In the genomic region with DNA sequence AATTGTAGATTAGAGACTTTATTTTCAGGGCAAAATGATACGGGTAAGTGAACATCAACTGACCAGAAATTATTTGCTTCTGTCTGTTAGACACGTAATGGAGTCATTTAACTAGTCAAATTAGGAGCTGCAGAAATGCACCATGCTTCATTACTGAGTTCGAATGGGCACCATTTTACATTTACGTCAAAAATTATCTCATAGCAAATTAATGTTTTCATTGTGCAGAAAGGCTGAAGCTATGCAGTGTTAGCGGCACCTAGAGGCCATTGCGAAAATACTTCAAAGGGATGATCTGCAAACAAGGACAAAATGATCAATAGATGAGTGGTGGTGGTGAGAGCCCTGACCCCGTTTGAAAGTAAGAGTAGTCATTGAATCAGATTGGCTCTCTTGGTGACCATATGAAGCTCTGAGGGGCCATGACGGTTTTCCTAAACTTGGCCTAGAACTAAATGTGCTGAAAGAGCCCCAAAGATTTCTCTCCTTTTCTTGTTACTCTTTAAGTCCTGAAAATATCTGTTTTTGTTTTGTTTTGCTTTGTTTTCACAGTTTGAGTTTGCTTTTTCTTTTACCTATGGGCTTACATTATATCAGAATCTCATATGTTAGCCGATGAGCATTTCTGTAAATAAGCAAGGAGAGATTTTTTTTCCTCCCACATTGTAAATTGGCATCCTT, we compare ENCODE assay signal across 9 cellular contexts.
A peak's percentile ranks its signal among the peaks of the same experiment; 100 is the strongest.
DNase-seq lines count a peak whose midpoint lies in the region; FAIRE-seq and TF ChIP-seq lines count a peak whose summit lies in the region.
"Had no signal": no experiment of that assay in that cellular context is flagged by ENCODE, and none has a peak within 500 bp of the region (broad histone marks: within the 10 kb centered on the region; RNA-seq: fewer than 3 reads in every experiment).

No MANE protein-coding gene starts in this region.

- no peak overlapping the region for H2BK15ac ChIP-seq in mesendoderm (replicated peaks; ENCODE audit: low read depth)

- peak; percentile 10 for DNase-seq in NK-92 treated with Interleukin-12 subunit alpha and Interleukin-12 subunit beta, amount 100 ng/mL, for 24 hours (lab: John Stamatoyannopoulos, UW)
- DNase-seq in NK-92 (lab: John Stamatoyannopoulos, UW; ENCODE audit: unreplicated experiment) (no peak), HTR-8/SVneo (ENCODE audit: insufficient read length, low spot score) (peak; percentile 45), RKO (ENCODE audit: low spot score) (peak; percentile 54), coronary artery (ENCODE audit: low spot score) (no peak), mesendoderm (peak; percentile 60)
- no peak for DNase-seq in effector CD4-positive, alpha-beta T cell
- DNase-seq in effector memory CD4-positive, alpha-beta T cell, result no peak
- DNase-seq: activated naive CD8-positive, alpha-beta T cell treated with anti-CD3 and anti-CD28 coated beads, Interleukin-2, amount 10 ng/mL, durations not matched to agents 7 days and 5 days had no signal

- TF ChIP-seq CTCF in coronary artery (IDR thresholded peaks at IDR 0.05), result peak; percentile 50

- H3K18ac ChIP-seq in mesendoderm (ENCODE audit: low read length), result no peak overlapping the region

- H3K79me1 ChIP-seq in mesendoderm (ENCODE audit: low read length), result no peaks in the 10 kb centered on the region

- no peak overlapping the region for H2BK5ac ChIP-seq in mesendoderm (ENCODE audit: low read length)

- H3K4me1 ChIP-seq in mesendoderm (ENCODE audit: control insufficient read depth, low read depth, low read length), result no peaks in the 10 kb centered on the region
- H3K4me1 ChIP-seq in effector memory CD4-positive, alpha-beta T cell (ENCODE audit: control insufficient read depth, insufficient read depth, low read length, poor library complexity, severe bottlenecking), result no peaks in the 10 kb centered on the region

- no peak overlapping the region for H3K4me2 ChIP-seq in mesendoderm (ENCODE audit: low read length)

- FAIRE-seq in HTR-8/SVneo (lab: Jason Lieb, UNC), result no peak

- H2BK120ac ChIP-seq in mesendoderm (ENCODE audit: low read depth, low read length), result no peak overlapping the region

- no peak overlapping the region for H3K56ac ChIP-seq in mesendoderm (ENCODE audit: low read length)

- no peak overlapping the region for H3K9ac ChIP-seq in mesendoderm (ENCODE audit: low read length)

- no peak overlapping the region for H4K8ac ChIP-seq in mesendoderm (ENCODE audit: low read depth, low read length)

- H4K5ac ChIP-seq in mesendoderm (ENCODE audit: low read length), result no peak overlapping the region

- H3K27me3 ChIP-seq in mesendoderm (ENCODE audit: insufficient read depth, low read length, poor library complexity), result no peaks in the 10 kb centered on the region
- H3K27me3 ChIP-seq in effector memory CD4-positive, alpha-beta T cell (replicated peaks; ENCODE audit: control insufficient read depth, insufficient read depth, low read length, poor library complexity, severe bottlenecking), result peaks cover 3% of the 10 kb centered on the region

- WGBS in mesendoderm (ENCODE audit: extremely low coverage, insufficient coverage, low lambda C conversion rate), result no CpG with 5 or more reads among the region's 9 CpGs

- H3K9me3 ChIP-seq in effector memory CD4-positive, alpha-beta T cell (ENCODE audit: control insufficient read depth, low read length), result no peaks in the 10 kb centered on the region

- H3K27ac ChIP-seq in coronary artery (no peak overlapping the region), mesendoderm (ENCODE audit: low read depth, low read length) (no peak overlapping the region)
- H3K27ac ChIP-seq in effector memory CD4-positive, alpha-beta T cell (ENCODE audit: insufficient read depth, low read length, poor library complexity, severe bottlenecking), result no peak overlapping the region

- H3K4ac ChIP-seq in mesendoderm (ENCODE audit: low read depth, low read length), result no peak overlapping the region

- H3K23ac ChIP-seq in mesendoderm (ENCODE audit: low read length), result no peak overlapping the region

- no peak overlapping the region for H3K4me3 ChIP-seq in coronary artery
- H3K4me3 ChIP-seq in mesendoderm (ENCODE audit: low read length), result no peak overlapping the region
- H3K4me3 ChIP-seq in effector memory CD4-positive, alpha-beta T cell (ENCODE audit: insufficient read depth, low read depth, low read length, poor library complexity, severe bottlenecking), result no peak overlapping the region

- no peaks in the 10 kb centered on the region for H3K36me3 ChIP-seq in mesendoderm (ENCODE audit: control insufficient read depth, insufficient read depth, low read length)
- H3K36me3 ChIP-seq in effector memory CD4-positive, alpha-beta T cell (ENCODE audit: control insufficient read depth, insufficient read depth, low read length), result no peaks in the 10 kb centered on the region

- H3K79me2 ChIP-seq in mesendoderm (ENCODE audit: control insufficient read depth, insufficient read depth, low read length), result no peaks in the 10 kb centered on the region

- H2AK5ac ChIP-seq in mesendoderm (ENCODE audit: low read length), result no peak overlapping the region

Comparison
In these comparisons a context has a peak if more than half of its experiments do, and no peak if none do; other contexts are left out.
1. DNase-seq: peak in NK-92 treated with Interleukin-12 subunit alpha and Interleukin-12 subunit beta, amount 100 ng/mL, for 24 hours (single experiment), HTR-8/SVneo (single experiment), RKO (single experiment) and mesendoderm (single experiment); none in NK-92 (single experiment), coronary artery (single experiment), effector CD4-positive, alpha-beta T cell (single experiment) and effector memory CD4-positive, alpha-beta T cell (0 of 3).